ENCODE assay signal across 1 cellular context in the genomic region with DNA sequence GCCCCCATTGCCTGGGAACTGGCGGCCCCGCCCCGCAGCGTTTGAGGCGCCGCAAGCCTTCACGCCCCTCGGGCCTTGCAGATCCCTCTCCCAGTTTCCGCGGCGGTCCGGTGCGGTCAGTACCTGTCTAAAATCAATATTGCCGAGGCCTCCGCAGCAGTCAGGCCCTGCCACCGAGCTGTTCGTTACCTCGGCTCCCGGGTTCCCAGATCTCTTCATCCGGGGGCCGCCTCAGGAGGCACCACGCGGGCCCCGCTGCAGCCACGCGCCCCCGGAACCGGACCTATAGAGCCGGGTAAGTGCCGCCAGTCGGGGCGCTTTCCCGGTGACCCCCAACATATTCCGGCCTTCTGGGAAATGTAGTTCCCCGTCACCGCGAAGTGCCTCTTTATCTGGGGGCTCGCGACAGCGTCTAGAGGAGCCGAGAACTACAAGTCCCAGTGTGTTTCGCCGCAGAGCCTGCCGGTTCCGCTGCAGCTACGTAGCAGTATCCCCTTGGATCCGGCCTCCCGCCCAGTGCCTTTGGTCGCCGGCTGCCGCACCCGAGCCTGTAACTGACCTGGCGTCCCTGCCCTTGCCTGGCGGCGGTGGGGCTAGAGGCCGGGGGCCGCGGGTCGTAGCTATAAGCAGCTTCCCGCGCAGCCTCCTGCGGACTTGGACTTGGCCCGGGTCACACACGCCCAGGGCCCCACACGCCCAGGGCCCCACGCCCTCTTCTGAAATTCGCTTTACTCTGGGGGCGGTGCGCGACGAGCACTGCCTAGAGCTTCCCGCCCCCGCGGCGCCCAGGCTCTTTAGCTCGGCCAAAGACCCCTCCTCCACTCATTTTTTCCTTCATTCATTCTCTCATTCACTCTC.
TF ChIP-seq lines count a peak whose summit lies in the region.

A gene with protein sequence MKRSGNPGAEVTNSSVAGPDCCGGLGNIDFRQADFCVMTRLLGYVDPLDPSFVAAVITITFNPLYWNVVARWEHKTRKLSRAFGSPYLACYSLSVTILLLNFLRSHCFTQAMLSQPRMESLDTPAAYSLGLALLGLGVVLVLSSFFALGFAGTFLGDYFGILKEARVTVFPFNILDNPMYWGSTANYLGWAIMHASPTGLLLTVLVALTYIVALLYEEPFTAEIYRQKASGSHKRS (minus strand): TSS at position 301 of the 858 bp plus-strand sequence. CDS start 82 bp downstream, at position 219.

TF ChIP-seq in HepG2, 621 proteins besides CTCF, POLR2A, EP300 and RAD21 (continued from another document and continues in another):
- TF ChIP-seq TEAD3 (CRISPR knock-in tag; optimal IDR thresholded peaks at IDR 0.05; ENCODE audit: borderline replicate concordance) (peak; percentile 21), ZNF749 (CRISPR knock-in tag; IDR thresholded peaks at IDR 0.05; ENCODE audit: borderline replicate concordance) (0 out of 2 replicates have a peak, but pooled peaks have one; percentile 21), ZNF225 (CRISPR knock-in tag; IDR thresholded peaks at IDR 0.05) (0 out of 2 replicates have a peak, but pooled peaks have one; percentile 44), NCOA1 (CRISPR knock-in tag; IDR thresholded peaks at IDR 0.05) (peak; percentile 89), TCF7L2 (IDR thresholded peaks at IDR 0.05; ENCODE audit: low read depth, low read length) (no peak), ZNF20 (CRISPR knock-in tag; IDR thresholded peaks at IDR 0.05) (peak; percentile 91; the same call in 1 of the 2 replicates), ZFP82 (CRISPR knock-in tag; IDR thresholded peaks at IDR 0.05; ENCODE audit: borderline replicate concordance) (no peak; the same call in 1 of the 2 replicates), MXD4 (CRISPR knock-in tag; IDR thresholded peaks at IDR 0.05) (peak; percentile 75; the same call in 1 of the 2 replicates), ZFY (CRISPR knock-in tag; IDR thresholded peaks at IDR 0.05) (peak; percentile 92), ZNF564 (CRISPR knock-in tag; IDR thresholded peaks at IDR 0.05) (peak; percentile 96), ZMYM4 (CRISPR knock-in tag; IDR thresholded peaks at IDR 0.05) (peak; percentile 71), ZNF780A (CRISPR knock-in tag; IDR thresholded peaks at IDR 0.05) (no peak), HNRNPLL (IDR thresholded peaks at IDR 0.05; ENCODE audit: low read depth, low read length, poor library complexity, severe bottlenecking) (peak; percentile 66), ZFP36L1 (CRISPR knock-in tag; IDR thresholded peaks at IDR 0.05) (no peak), AGO2 (optimal IDR thresholded peaks at IDR 0.05; ENCODE audit: low read depth, low read length) (peak; percentile 74), CBFB (CRISPR knock-in tag; IDR thresholded peaks at IDR 0.05) (peak; percentile 83), STAT5B (CRISPR knock-in tag; IDR thresholded peaks at IDR 0.05) (no peak), SNAI1 (CRISPR knock-in tag; IDR thresholded peaks at IDR 0.05; ENCODE audit: borderline replicate concordance) (peak; percentile 92; the same call in 1 of the 2 replicates), ZNF747 (CRISPR knock-in tag; IDR thresholded peaks at IDR 0.05; ENCODE audit: borderline replicate concordance) (peak; percentile 19), AKAP8 (CRISPR knock-in tag; IDR thresholded peaks at IDR 0.05) (0 out of 2 replicates have a peak, but pooled peaks have one; percentile 4), TAF15 (IDR thresholded peaks at IDR 0.05; ENCODE audit: low read depth, low read length, poor library complexity, severe bottlenecking) (peak; percentile 66), ZNF335 (CRISPR knock-in tag; IDR thresholded peaks at IDR 0.05) (peak; percentile 21; the same call in 1 of the 2 replicates), ZNF781 (CRISPR knock-in tag; IDR thresholded peaks at IDR 0.05; ENCODE audit: borderline replicate concordance, not compliant biosample characterization) (peak; percentile 82), ZNF274 (CRISPR knock-in tag; IDR thresholded peaks at IDR 0.05) (0 out of 2 replicates have a peak, but pooled peaks have one; percentile 48), ZBTB38 (CRISPR knock-in tag; IDR thresholded peaks at IDR 0.05) (peak; percentile 56; the same call in 1 of the 2 replicates), ZNF674 (CRISPR knock-in tag; IDR thresholded peaks at IDR 0.05; ENCODE audit: low read depth) (no peak), ZNF282 (IDR thresholded peaks at IDR 0.05; ENCODE audit: partially characterized antibody) (no peak)
- TF ChIP-seq, protein P1, sequence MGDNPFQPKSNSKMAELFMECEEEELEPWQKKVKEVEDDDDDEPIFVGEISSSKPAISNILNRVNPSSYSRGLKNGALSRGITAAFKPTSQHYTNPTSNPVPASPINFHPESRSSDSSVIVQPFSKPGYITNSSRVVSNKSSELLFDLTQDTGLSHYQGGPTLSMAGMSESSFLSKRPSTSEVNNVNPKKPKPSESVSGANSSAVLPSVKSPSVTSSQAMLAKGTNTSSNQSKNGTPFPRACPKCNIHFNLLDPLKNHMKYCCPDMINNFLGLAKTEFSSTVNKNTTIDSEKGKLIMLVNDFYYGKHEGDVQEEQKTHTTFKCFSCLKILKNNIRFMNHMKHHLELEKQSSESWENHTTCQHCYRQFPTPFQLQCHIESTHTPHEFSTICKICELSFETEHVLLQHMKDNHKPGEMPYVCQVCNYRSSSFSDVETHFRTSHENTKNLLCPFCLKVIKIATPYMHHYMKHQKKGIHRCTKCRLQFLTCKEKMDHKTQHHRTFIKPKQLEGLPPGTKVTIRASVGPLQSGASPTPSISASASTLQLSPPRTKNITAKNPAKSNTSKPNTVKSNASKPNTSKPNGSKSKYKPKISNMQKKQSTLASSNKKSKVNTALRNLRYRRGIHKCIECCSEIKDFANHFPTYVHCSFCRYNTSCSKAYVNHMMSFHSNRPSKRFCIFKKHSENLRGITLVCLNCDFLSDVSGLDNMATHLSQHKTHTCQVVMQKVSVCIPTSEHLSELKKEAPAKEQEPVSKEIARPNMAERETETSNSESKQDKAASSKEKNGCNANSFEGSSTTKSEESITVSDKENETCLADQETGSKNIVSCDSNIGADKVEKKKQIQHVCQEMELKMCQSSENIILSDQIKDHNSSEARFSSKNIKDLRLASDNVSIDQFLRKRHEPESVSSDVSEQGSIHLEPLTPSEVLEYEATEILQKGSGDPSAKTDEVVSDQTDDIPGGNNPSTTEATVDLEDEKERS (CRISPR knock-in tag; IDR thresholded peaks at IDR 0.05), result no peak
- TF ChIP-seq, protein P2, sequence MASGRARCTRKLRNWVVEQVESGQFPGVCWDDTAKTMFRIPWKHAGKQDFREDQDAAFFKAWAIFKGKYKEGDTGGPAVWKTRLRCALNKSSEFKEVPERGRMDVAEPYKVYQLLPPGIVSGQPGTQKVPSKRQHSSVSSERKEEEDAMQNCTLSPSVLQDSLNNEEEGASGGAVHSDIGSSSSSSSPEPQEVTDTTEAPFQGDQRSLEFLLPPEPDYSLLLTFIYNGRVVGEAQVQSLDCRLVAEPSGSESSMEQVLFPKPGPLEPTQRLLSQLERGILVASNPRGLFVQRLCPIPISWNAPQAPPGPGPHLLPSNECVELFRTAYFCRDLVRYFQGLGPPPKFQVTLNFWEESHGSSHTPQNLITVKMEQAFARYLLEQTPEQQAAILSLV (CRISPR knock-in tag; IDR thresholded peaks at IDR 0.05; ENCODE audit: borderline replicate concordance), result no peak; the same call in 1 of the 2 replicates
- TF ChIP-seq, protein P3, sequence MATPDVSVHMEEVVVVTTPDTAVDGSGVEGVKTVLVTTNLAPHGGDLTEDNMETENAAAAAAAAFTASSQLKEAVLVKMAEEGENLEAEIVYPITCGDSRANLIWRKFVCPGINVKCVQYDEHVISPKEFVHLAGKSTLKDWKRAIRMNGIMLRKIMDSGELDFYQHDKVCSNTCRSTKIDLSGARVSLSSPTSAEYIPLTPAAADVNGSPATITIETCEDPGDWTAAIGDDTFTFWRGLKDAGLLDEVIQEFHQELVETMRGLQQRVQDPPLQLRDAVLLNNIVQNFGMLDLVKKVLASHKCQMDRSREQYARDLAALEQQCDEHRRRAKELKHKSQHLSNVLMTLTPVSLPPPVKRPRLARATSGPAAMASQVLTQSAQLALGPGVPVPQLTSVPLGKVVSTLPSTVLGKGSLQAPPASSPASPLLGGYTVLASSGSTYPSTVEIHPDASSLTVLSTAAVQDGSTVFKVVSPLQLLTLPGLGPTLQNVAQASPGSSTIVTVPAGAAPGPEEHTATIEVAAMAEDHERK (CRISPR knock-in tag; IDR thresholded peaks at IDR 0.05; ENCODE audit: low read depth), result peak; percentile 81
- TF ChIP-seq, protein P4, sequence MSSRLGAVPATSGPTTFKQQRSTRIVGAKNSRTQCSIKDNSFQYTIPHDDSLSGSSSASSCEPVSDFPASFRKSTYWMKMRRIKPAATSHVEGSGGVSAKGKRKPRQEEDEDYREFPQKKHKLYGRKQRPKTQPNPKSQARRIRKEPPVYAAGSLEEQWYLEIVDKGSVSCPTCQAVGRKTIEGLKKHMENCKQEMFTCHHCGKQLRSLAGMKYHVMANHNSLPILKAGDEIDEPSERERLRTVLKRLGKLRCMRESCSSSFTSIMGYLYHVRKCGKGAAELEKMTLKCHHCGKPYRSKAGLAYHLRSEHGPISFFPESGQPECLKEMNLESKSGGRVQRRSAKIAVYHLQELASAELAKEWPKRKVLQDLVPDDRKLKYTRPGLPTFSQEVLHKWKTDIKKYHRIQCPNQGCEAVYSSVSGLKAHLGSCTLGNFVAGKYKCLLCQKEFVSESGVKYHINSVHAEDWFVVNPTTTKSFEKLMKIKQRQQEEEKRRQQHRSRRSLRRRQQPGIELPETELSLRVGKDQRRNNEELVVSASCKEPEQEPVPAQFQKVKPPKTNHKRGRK (CRISPR knock-in tag; IDR thresholded peaks at IDR 0.05), result no peak
- TF ChIP-seq, protein P5, sequence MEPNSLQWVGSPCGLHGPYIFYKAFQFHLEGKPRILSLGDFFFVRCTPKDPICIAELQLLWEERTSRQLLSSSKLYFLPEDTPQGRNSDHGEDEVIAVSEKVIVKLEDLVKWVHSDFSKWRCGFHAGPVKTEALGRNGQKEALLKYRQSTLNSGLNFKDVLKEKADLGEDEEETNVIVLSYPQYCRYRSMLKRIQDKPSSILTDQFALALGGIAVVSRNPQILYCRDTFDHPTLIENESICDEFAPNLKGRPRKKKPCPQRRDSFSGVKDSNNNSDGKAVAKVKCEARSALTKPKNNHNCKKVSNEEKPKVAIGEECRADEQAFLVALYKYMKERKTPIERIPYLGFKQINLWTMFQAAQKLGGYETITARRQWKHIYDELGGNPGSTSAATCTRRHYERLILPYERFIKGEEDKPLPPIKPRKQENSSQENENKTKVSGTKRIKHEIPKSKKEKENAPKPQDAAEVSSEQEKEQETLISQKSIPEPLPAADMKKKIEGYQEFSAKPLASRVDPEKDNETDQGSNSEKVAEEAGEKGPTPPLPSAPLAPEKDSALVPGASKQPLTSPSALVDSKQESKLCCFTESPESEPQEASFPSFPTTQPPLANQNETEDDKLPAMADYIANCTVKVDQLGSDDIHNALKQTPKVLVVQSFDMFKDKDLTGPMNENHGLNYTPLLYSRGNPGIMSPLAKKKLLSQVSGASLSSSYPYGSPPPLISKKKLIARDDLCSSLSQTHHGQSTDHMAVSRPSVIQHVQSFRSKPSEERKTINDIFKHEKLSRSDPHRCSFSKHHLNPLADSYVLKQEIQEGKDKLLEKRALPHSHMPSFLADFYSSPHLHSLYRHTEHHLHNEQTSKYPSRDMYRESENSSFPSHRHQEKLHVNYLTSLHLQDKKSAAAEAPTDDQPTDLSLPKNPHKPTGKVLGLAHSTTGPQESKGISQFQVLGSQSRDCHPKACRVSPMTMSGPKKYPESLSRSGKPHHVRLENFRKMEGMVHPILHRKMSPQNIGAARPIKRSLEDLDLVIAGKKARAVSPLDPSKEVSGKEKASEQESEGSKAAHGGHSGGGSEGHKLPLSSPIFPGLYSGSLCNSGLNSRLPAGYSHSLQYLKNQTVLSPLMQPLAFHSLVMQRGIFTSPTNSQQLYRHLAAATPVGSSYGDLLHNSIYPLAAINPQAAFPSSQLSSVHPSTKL (CRISPR knock-in tag; IDR thresholded peaks at IDR 0.05), result peak; percentile 13; the same call in 1 of the 2 replicates
- TF ChIP-seq, protein P6, sequence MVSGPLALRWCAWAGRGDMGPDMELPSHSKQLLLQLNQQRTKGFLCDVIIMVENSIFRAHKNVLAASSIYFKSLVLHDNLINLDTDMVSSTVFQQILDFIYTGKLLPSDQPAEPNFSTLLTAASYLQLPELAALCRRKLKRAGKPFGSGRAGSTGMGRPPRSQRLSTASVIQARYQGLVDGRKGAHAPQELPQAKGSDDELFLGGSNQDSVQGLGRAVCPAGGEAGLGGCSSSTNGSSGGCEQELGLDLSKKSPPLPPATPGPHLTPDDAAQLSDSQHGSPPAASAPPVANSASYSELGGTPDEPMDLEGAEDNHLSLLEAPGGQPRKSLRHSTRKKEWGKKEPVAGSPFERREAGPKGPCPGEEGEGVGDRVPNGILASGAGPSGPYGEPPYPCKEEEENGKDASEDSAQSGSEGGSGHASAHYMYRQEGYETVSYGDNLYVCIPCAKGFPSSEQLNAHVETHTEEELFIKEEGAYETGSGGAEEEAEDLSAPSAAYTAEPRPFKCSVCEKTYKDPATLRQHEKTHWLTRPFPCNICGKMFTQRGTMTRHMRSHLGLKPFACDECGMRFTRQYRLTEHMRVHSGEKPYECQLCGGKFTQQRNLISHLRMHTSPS (CRISPR knock-in tag; IDR thresholded peaks at IDR 0.05; ENCODE audit: low read depth), result no peak
- TF ChIP-seq, protein P7, sequence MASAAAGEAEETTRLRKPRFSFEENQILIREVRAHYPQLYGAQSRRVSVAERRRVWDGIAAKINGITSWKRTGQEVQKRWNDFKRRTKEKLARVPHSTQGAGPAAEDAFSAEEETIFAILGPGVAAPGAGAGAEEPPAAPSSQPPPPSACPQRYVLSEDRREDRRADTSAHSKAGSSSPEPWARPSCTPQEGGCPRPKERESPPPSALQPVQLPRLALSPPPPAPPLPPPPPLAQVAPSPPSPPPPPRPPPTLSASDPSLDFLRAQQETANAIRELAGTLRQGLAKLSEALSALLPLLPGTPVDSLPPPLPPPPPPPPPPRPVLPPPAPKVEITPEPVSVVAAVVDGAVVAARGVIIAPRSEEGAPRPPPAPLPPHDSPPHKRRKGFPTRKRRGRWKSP (CRISPR knock-in tag; IDR thresholded peaks at IDR 0.05), result no peak
- TF ChIP-seq, protein P8, sequence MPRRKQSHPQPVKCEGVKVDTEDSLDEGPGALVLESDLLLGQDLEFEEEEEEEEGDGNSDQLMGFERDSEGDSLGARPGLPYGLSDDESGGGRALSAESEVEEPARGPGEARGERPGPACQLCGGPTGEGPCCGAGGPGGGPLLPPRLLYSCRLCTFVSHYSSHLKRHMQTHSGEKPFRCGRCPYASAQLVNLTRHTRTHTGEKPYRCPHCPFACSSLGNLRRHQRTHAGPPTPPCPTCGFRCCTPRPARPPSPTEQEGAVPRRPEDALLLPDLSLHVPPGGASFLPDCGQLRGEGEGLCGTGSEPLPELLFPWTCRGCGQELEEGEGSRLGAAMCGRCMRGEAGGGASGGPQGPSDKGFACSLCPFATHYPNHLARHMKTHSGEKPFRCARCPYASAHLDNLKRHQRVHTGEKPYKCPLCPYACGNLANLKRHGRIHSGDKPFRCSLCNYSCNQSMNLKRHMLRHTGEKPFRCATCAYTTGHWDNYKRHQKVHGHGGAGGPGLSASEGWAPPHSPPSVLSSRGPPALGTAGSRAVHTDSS (CRISPR knock-in tag; conservative IDR thresholded peaks at IDR 0.05), result no peak
- TF ChIP-seq, protein P9, sequence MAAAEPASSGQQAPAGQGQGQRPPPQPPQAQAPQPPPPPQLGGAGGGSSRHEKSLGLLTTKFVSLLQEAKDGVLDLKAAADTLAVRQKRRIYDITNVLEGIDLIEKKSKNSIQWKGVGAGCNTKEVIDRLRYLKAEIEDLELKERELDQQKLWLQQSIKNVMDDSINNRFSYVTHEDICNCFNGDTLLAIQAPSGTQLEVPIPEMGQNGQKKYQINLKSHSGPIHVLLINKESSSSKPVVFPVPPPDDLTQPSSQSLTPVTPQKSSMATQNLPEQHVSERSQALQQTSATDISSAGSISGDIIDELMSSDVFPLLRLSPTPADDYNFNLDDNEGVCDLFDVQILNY (CRISPR knock-in tag; conservative IDR thresholded peaks at IDR 0.05), result peak; percentile 9; the same call in 1 of the 2 replicates
